In the genomic region with DNA sequence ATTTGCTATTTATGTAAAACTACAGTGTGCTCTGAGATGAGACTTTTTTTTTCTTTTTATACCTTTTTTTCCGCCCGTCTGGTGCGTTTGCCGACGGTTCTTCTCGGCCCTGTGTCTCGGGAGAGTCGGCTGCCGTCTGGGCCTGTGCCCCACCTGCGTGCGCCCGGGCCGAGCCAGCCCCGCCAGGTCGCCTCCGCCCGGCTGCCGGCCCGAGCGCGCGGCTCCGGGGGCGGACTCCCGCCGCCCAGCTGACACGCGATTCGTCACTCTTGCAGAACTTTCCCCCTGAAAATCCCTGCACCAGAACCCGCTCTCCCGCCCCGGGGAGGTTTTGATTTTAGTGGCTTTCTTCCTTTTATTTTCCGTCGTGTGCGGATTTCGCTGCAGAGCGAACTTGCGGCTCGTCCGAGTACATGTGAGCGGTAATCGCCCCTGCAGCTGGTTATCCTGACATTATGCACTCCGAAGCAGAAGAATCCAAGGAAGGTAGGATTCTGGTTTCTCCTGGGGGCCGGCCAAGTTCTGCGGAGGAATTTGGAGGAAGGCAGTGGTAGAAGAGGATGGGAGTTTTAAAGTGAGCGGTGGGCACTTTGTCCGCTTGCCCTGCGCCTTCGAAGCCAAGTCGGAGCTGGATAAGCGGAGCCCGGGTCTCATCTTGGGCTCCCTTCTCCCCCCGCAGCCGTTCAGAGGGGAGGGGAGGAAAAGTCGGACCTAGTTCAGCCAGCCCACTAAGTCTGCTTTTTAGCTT, we compare ENCODE assay signal across 1 cellular context.
A peak's percentile ranks its signal among the peaks of the same experiment; 100 is the strongest.
TF ChIP-seq lines count a peak whose summit lies in the region.

TNFAIP8 (plus strand) TSS at position 384 of the 748 bp plus-strand sequence; CDS start at position 456, 72 bp downstream.

TF ChIP-seq in HepG2, 621 proteins besides CTCF, POLR2A, EP300 and RAD21 (continued from another document):
- TF ChIP-seq ZBTB10 (CRISPR knock-in tag; IDR thresholded peaks at IDR 0.05; ENCODE audit: borderline replicate concordance) (no peak), REL (CRISPR knock-in tag; conservative IDR thresholded peaks at IDR 0.05) (no peak), RNF2 (conservative IDR thresholded peaks at IDR 0.05; ENCODE audit: low read depth) (no peak), YEATS4 (CRISPR knock-in tag; IDR thresholded peaks at IDR 0.05; ENCODE audit: borderline replicate concordance) (0 out of 2 replicates have a peak, but pooled peaks have one; percentile 22), HNRNPLL (IDR thresholded peaks at IDR 0.05; ENCODE audit: low read depth, low read length, poor library complexity, severe bottlenecking) (peak; percentile 59), ZNF670 (CRISPR knock-in tag; IDR thresholded peaks at IDR 0.05; ENCODE audit: borderline replicate concordance) (no peak), ASH2L (IDR thresholded peaks at IDR 0.05; ENCODE audit: insufficient read length, low read depth, low read length) (peak; percentile 49), ZNF687 (CRISPR knock-in tag; IDR thresholded peaks at IDR 0.05) (peak; percentile 49), PLRG1 (conservative IDR thresholded peaks at IDR 0.05) (no peak), ZBTB4 (CRISPR knock-in tag; IDR thresholded peaks at IDR 0.05; ENCODE audit: borderline replicate concordance) (peak; percentile 35; the same call in 1 of the 2 replicates), TRIM24 (CRISPR knock-in tag; IDR thresholded peaks at IDR 0.05) (no peak), MAX (IDR thresholded peaks at IDR 0.05) (peak; percentile 23; the same call in 1 of the 2 replicates), TMF1 (CRISPR knock-in tag; IDR thresholded peaks at IDR 0.05; ENCODE audit: low read depth) (0 out of 2 replicates have a peak, but pooled peaks have one; percentile 42), ZMYM4 (CRISPR knock-in tag; IDR thresholded peaks at IDR 0.05) (0 out of 2 replicates have a peak, but pooled peaks have one; percentile 20), KMT2A (CRISPR knock-in tag; IDR thresholded peaks at IDR 0.05) (0 out of 2 replicates have a peak, but pooled peaks have one; percentile 15), ZNF777 (CRISPR knock-in tag; IDR thresholded peaks at IDR 0.05) (peak; percentile 81)
- TF ChIP-seq, protein P1, sequence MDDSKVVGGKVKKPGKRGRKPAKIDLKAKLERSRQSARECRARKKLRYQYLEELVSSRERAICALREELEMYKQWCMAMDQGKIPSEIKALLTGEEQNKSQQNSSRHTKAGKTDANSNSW (CRISPR knock-in tag; IDR thresholded peaks at IDR 0.05; ENCODE audit: borderline replicate concordance), result no peak
- TF ChIP-seq, protein P2, sequence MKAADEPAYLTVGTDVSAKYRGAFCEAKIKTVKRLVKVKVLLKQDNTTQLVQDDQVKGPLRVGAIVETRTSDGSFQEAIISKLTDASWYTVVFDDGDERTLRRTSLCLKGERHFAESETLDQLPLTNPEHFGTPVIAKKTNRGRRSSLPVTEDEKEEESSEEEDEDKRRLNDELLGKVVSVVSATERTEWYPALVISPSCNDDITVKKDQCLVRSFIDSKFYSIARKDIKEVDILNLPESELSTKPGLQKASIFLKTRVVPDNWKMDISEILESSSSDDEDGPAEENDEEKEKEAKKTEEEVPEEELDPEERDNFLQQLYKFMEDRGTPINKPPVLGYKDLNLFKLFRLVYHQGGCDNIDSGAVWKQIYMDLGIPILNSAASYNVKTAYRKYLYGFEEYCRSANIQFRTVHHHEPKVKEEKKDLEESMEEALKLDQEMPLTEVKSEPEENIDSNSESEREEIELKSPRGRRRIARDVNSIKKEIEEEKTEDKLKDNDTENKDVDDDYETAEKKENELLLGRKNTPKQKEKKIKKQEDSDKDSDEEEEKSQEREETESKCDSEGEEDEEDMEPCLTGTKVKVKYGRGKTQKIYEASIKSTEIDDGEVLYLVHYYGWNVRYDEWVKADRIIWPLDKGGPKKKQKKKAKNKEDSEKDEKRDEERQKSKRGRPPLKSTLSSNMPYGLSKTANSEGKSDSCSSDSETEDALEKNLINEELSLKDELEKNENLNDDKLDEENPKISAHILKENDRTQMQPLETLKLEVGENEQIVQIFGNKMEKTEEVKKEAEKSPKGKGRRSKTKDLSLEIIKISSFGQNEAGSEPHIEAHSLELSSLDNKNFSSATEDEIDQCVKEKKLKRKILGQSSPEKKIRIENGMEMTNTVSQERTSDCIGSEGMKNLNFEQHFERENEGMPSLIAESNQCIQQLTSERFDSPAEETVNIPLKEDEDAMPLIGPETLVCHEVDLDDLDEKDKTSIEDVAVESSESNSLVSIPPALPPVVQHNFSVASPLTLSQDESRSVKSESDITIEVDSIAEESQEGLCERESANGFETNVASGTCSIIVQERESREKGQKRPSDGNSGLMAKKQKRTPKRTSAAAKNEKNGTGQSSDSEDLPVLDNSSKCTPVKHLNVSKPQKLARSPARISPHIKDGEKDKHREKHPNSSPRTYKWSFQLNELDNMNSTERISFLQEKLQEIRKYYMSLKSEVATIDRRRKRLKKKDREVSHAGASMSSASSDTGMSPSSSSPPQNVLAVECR (CRISPR knock-in tag; IDR thresholded peaks at IDR 0.05; ENCODE audit: borderline replicate concordance), result peak; percentile 15; the same call in 1 of the 2 replicates
